ENCODE assay signal across 1 cellular context in the genomic region with DNA sequence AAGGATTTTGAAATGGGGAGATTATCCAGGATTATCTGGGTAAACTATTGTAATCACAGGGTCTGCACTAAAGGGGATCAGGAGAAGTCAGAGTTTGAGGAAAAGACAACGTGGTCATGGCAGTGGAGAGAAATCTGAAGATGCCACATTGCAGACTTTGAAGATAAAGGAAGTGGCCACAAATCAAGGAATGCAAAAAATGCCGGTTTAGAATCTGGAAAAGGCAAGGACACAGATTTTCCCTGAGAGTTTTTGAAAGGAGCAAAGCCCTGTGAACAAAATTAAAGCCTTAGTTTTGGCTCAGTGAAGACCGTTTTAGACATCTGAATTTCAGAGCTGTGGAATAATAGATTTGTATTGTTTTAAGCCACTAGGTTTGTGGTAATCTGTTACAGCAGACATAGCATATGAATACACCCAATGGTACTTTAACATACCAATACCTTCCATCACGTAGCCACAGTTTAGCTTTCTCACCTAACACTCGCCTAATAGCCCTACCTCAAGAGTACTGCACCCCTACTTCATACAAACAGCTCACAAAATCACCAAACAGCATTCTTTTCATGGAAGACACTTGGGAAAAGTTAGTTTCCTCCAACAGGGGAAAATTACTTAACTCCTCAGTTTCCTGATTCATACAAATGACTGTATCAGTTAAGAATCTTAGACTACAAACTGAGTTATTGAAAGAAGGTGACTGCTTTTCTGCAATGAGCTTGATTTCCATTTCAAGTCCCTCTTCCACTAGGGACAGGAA.
TF ChIP-seq lines count a peak whose summit lies in the region.

No MANE protein-coding gene starts in this region.

TF ChIP-seq in H1, 55 proteins besides CTCF, POLR2A, EP300 and RAD21 (continued from another document):
- no peak for TF ChIP-seq EGR1 (IDR thresholded peaks at IDR 0.05; ENCODE audit: borderline replicate concordance, low read depth, low read length)
